37 cellular contexts compared by ENCODE assay signal in the genomic region with DNA sequence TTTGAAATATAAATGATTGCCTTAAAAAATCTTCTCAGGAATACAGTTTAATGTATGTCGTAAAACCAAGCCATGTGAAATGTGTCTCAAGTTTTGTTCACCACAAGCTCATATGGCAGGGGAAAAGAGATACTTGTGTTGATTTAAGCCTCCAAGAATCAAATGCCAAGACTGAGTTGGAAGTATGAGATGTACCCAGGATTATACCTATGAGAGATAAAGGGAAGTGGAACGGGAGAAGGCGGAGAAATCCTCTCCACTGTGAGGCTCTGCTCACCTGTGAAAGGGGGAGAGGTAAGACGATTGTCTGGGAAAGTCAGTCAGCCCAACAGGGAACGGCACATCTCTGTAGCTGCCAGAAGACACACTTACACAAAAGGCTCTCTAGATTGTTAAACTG.
"Had no signal": no experiment of that assay in that cellular context is flagged by ENCODE, and none has a peak within 500 bp of the region (broad histone marks: within the 10 kb centered on the region; RNA-seq: fewer than 3 reads in every experiment).

No MANE protein-coding gene starts in this region.

- H3K36me3 ChIP-seq: adrenal gland, ascending aorta, breast epithelium, cardiac muscle cell, colonic mucosa, esophagus squamous epithelium, gastroesophageal sphincter, heart right ventricle, WERI-Rb-1 had no signal

- H3K36me3 Mint-ChIP-seq: activated CD4-positive, alpha-beta memory T cell treated with anti-CD3 and anti-CD28 coated beads for 36 hours; activated CD8-positive, alpha-beta memory T cell treated with anti-CD3 and anti-CD28 coated beads, Interleukin-2, amount 10 ng/mL, durations not matched to agents 7 days and 5 days; activated naive CD4-positive, alpha-beta T cell treated with anti-CD3 and anti-CD28 coated beads, Interleukin-2, amount 50 U/mL, for 24 hours; activated naive CD8-positive, alpha-beta T cell treated with anti-CD3 and anti-CD28 coated beads for 36 hours; brain had no signal

- DNase-seq: activated CD4-positive, alpha-beta memory T cell treated with anti-CD3 and anti-CD28 coated beads for 36 hours; activated CD4-positive, alpha-beta T cell treated with anti-CD3 and anti-CD28 coated beads for 36 hours; activated CD4-positive, alpha-beta T cell treated with anti-CD3 and anti-CD28 coated beads, Interleukin-2, amount 10 ng/mL, durations not matched to agents 24 days and 14 days; activated CD4-positive, CD25-positive, alpha-beta regulatory T cell; activated CD4-positive, CD25-positive, alpha-beta regulatory T cell treated with anti-CD3 and anti-CD28 coated beads, Interleukin-2, amount 50 U/mL, for 72 hours; activated CD8-positive, alpha-beta memory T cell treated with anti-CD3 and anti-CD28 coated beads, Interleukin-2, amount 10 ng/mL, durations not matched to agents 7 days and 5 days; activated CD8-positive, alpha-beta memory T cell treated with anti-CD3 and anti-CD28 coated beads, Interleukin-2, amount 50 U/mL, for 4 hours; activated CD8-positive, alpha-beta T cell treated with anti-CD3 and anti-CD28 coated beads, Interleukin-2, amount 10 ng/mL, durations not matched to agents 7 days and 5 days; activated effector memory CD4-positive, alpha-beta T cell treated with anti-CD3 and anti-CD28 coated beads, Interleukin-2, amount 50 U/mL, for 16 hours; activated naive CD4-positive, alpha-beta T cell treated with anti-CD3 and anti-CD28 coated beads for 36 hours; activated naive CD8-positive, alpha-beta T cell treated with anti-CD3 and anti-CD28 coated beads for 36 hours; activated naive CD8-positive, alpha-beta T cell treated with anti-CD3 and anti-CD28 coated beads, Interleukin-2, amount 50 U/mL, for 24 hours; activated T-cell treated with anti-CD3 and anti-CD28 coated beads, Interleukin-2, amount 50 U/mL, for 1 hour; activated T-cell treated with anti-CD3 and anti-CD28 coated beads, Interleukin-2, amount 50 U/mL, for 48 hours; adrenal gland; central memory CD4-positive, alpha-beta T cell; cerebellar nuclear complex; colonic mucosa; effector CD8-positive, alpha-beta T cell; esophagus squamous epithelium; foreskin melanocyte; heart right ventricle; T-helper 17 cell; T1000; WERI-Rb-1 had no signal

- FAIRE-seq: endometrium, endothelial cell of umbilical vein had no signal

- H3K27me3 ChIP-seq: adrenal gland, ascending aorta, breast epithelium, cardiac muscle cell, colonic mucosa, esophagus squamous epithelium, gastroesophageal sphincter, heart right ventricle had no signal

- H3K9me3 ChIP-seq: adrenal gland, ascending aorta, breast epithelium, colonic mucosa, esophagus squamous epithelium, gastroesophageal sphincter had no signal

- H3K4me3 Mint-ChIP-seq: activated CD4-positive, alpha-beta memory T cell treated with anti-CD3 and anti-CD28 coated beads for 36 hours; activated CD4-positive, alpha-beta T cell treated with anti-CD3 and anti-CD28 coated beads for 36 hours; activated CD4-positive, alpha-beta T cell treated with anti-CD3 and anti-CD28 coated beads, Interleukin-2, amount 10 ng/mL, durations not matched to agents 24 days and 14 days; activated CD8-positive, alpha-beta memory T cell treated with anti-CD3 and anti-CD28 coated beads, Interleukin-2, amount 10 ng/mL, durations not matched to agents 7 days and 5 days; activated CD8-positive, alpha-beta T cell treated with anti-CD3 and anti-CD28 coated beads, Interleukin-2, amount 10 ng/mL, durations not matched to agents 7 days and 5 days; activated naive CD4-positive, alpha-beta T cell treated with anti-CD3 and anti-CD28 coated beads for 36 hours; activated naive CD4-positive, alpha-beta T cell treated with anti-CD3 and anti-CD28 coated beads, Interleukin-2, amount 50 U/mL, for 24 hours; activated naive CD8-positive, alpha-beta T cell treated with anti-CD3 and anti-CD28 coated beads for 36 hours; activated naive CD8-positive, alpha-beta T cell treated with anti-CD3 and anti-CD28 coated beads, Interleukin-2, amount 50 U/mL, for 24 hours; activated T-helper 1 cell treated with anti-CD3 and anti-CD28 coated beads, Interleukin-12 subunit alpha, Interleukin-12 subunit beta, Interleukin-2, Interleukin-4 antibody, amounts not matched to agents 30 ng/mL and 10 ng/mL and 1 ng/mL, durations not matched to agents 14 hours and 24 hours and 36 hours; brain; T-helper 17 cell; T-helper 2 cell treated with Interferon-gamma antibody and Interleukin-4, amounts not matched to agents 5 μg/mL and 100 μg/mL, for 36 hours had no signal

- H3K4me3 ChIP-seq: adrenal gland, ascending aorta, breast epithelium, cardiac muscle cell, colonic mucosa, esophagus squamous epithelium, gastroesophageal sphincter, heart right ventricle had no signal

- H3K9me3 Mint-ChIP-seq: activated CD4-positive, alpha-beta T cell treated with anti-CD3 and anti-CD28 coated beads, Interleukin-2, amount 10 ng/mL, durations not matched to agents 24 days and 14 days; activated naive CD4-positive, alpha-beta T cell treated with anti-CD3 and anti-CD28 coated beads, Interleukin-2, amount 50 U/mL, for 24 hours; activated naive CD8-positive, alpha-beta T cell treated with anti-CD3 and anti-CD28 coated beads, Interleukin-2, amount 50 U/mL, for 24 hours; activated T-helper 1 cell treated with anti-CD3 and anti-CD28 coated beads, Interleukin-12 subunit alpha, Interleukin-12 subunit beta, Interleukin-2, Interleukin-4 antibody, amounts not matched to agents 30 ng/mL and 10 ng/mL and 1 ng/mL, durations not matched to agents 14 hours and 24 hours and 36 hours; activated T-helper 2 cell treated with anti-CD3 and anti-CD28 coated beads, Interferon-gamma antibody, Interleukin-2, Interleukin-4, amounts not matched to agents 10 μg/mL and 5 μg/mL and 100 μg/mL, durations not matched to agents 14 hours and 24 hours and 36 hours; T-helper 2 cell treated with Interferon-gamma antibody and Interleukin-4, amounts not matched to agents 5 μg/mL and 100 μg/mL, for 36 hours had no signal

- H3K4me1 ChIP-seq: adrenal gland, ascending aorta, breast epithelium, colonic mucosa, esophagus squamous epithelium, gastroesophageal sphincter, heart right ventricle had no signal

- H3K27ac Mint-ChIP-seq: activated CD4-positive, alpha-beta memory T cell treated with anti-CD3 and anti-CD28 coated beads for 36 hours; activated CD4-positive, alpha-beta T cell treated with anti-CD3 and anti-CD28 coated beads for 36 hours; activated CD4-positive, alpha-beta T cell treated with anti-CD3 and anti-CD28 coated beads, Interleukin-2, amount 10 ng/mL, durations not matched to agents 24 days and 14 days; activated CD8-positive, alpha-beta memory T cell treated with anti-CD3 and anti-CD28 coated beads, Interleukin-2, amount 10 ng/mL, durations not matched to agents 7 days and 5 days; activated CD8-positive, alpha-beta T cell treated with anti-CD3 and anti-CD28 coated beads, Interleukin-2, amount 10 ng/mL, durations not matched to agents 7 days and 5 days; activated naive CD4-positive, alpha-beta T cell treated with anti-CD3 and anti-CD28 coated beads for 36 hours; activated naive CD4-positive, alpha-beta T cell treated with anti-CD3 and anti-CD28 coated beads, Interleukin-2, amount 50 U/mL, for 24 hours; activated naive CD8-positive, alpha-beta T cell treated with anti-CD3 and anti-CD28 coated beads for 36 hours; activated naive CD8-positive, alpha-beta T cell treated with anti-CD3 and anti-CD28 coated beads, Interleukin-2, amount 50 U/mL, for 24 hours; activated T-helper 1 cell treated with anti-CD3 and anti-CD28 coated beads, Interleukin-12 subunit alpha, Interleukin-12 subunit beta, Interleukin-2, Interleukin-4 antibody, amounts not matched to agents 30 ng/mL and 10 ng/mL and 1 ng/mL, durations not matched to agents 14 hours and 24 hours and 36 hours; activated T-helper 2 cell treated with anti-CD3 and anti-CD28 coated beads, Interferon-gamma antibody, Interleukin-2, Interleukin-4, amounts not matched to agents 10 μg/mL and 5 μg/mL and 100 μg/mL, durations not matched to agents 14 hours and 24 hours and 36 hours; brain; T-helper 17 cell; T-helper 2 cell treated with Interferon-gamma antibody and Interleukin-4, amounts not matched to agents 5 μg/mL and 100 μg/mL, for 36 hours had no signal

- H3K27ac ChIP-seq: adrenal gland, ascending aorta, breast epithelium, cardiac muscle cell, colonic mucosa, epithelial cell of prostate, esophagus squamous epithelium, heart right ventricle, WERI-Rb-1 had no signal

- H3K4me1 Mint-ChIP-seq: activated CD4-positive, alpha-beta T cell treated with anti-CD3 and anti-CD28 coated beads for 36 hours; activated CD4-positive, alpha-beta T cell treated with anti-CD3 and anti-CD28 coated beads, Interleukin-2, amount 10 ng/mL, durations not matched to agents 24 days and 14 days; activated CD8-positive, alpha-beta memory T cell treated with anti-CD3 and anti-CD28 coated beads, Interleukin-2, amount 10 ng/mL, durations not matched to agents 7 days and 5 days; activated naive CD4-positive, alpha-beta T cell treated with anti-CD3 and anti-CD28 coated beads, Interleukin-2, amount 50 U/mL, for 24 hours; activated naive CD8-positive, alpha-beta T cell treated with anti-CD3 and anti-CD28 coated beads for 36 hours; activated naive CD8-positive, alpha-beta T cell treated with anti-CD3 and anti-CD28 coated beads, Interleukin-2, amount 50 U/mL, for 24 hours; brain; T-helper 17 cell had no signal

- ATAC-seq: activated CD4-positive, alpha-beta T cell treated with anti-CD3 and anti-CD28 coated beads for 36 hours; activated CD8-positive, alpha-beta memory T cell treated with anti-CD3 and anti-CD28 coated beads, Interleukin-2, amount 10 ng/mL, durations not matched to agents 7 days and 5 days; activated CD8-positive, alpha-beta T cell treated with anti-CD3 and anti-CD28 coated beads, Interleukin-2, amount 10 ng/mL, durations not matched to agents 7 days and 5 days; activated naive CD8-positive, alpha-beta T cell treated with anti-CD3 and anti-CD28 coated beads, Interleukin-2, amount 50 U/mL, for 24 hours; gastroesophageal sphincter; heart right ventricle; T-helper 17 cell had no signal
